In genomic region chr10:102723989-102724388, GRCh38 we compare ENCODE assay signal across 2 cellular contexts.
TF ChIP-seq lines count a peak whose summit lies in the region.

No MANE protein-coding gene starts in this region.

TF ChIP-seq in K562, 482 proteins besides CTCF, POLR2A, EP300 and RAD21:
- TF ChIP-seq RBBP5 (IDR thresholded peaks at IDR 0.05; ENCODE audit: borderline replicate concordance, insufficient read depth, low read length, poor library complexity, severe bottlenecking): no peak
- no peak for TF ChIP-seq ZNF197 (CRISPR knock-in tag; IDR thresholded peaks at IDR 0.05; ENCODE audit: low read depth)
- 0 out of 2 replicates have a peak, but pooled peaks have one; percentile 38 for TF ChIP-seq BCOR (IDR thresholded peaks at IDR 0.05)
- peak; percentile 88 for TF ChIP-seq ZNF146 (CRISPR knock-in tag; IDR thresholded peaks at IDR 0.05; ENCODE audit: unreplicated experiment)

TF ChIP-seq in SK-N-SH, 30 proteins besides CTCF, POLR2A, EP300 and RAD21:
- TF ChIP-seq RFX5 (IDR thresholded peaks at IDR 0.05; ENCODE audit: low read length) (no peak), SIN3A (IDR thresholded peaks at IDR 0.05; ENCODE audit: borderline replicate concordance, low read depth, low read length) (no peak), JUND (IDR thresholded peaks at IDR 0.05) (no peak), TAF1 (IDR thresholded peaks at IDR 0.05; ENCODE audit: borderline replicate concordance, low read depth, low read length) (no peak), CHD2 (IDR thresholded peaks at IDR 0.05; ENCODE audit: low read length, partially characterized antibody) (no peak), TEAD4 (IDR thresholded peaks at IDR 0.05; ENCODE audit: borderline replicate concordance, insufficient read depth) (no peak)
